8 cellular contexts compared by ENCODE assay signal in genomic region chr17:35088911-35089845, GRCh38. TPM values are rescaled to one million over a fixed set of nuclear protein-coding genes. Genes with fewer than 3 reads are reported as not detected.
A peak's percentile ranks its signal among the peaks of the same experiment; 100 is the strongest.
DNase-seq lines count a peak whose midpoint lies in the region; ATAC-seq and TF ChIP-seq lines count a peak whose summit lies in the region.

No MANE protein-coding gene starts in this region.

- H3K4me3 Mint-ChIP-seq in brain = peak overlapping the region; percentile 93 to 98 (median 94)

- H3K27ac ChIP-seq in 22Rv1 (peak overlapping the region; percentile 86), iPS-18a (ENCODE audit: low read length) (peak overlapping the region; percentile 54), skeletal muscle tissue (ENCODE audit: low read depth, low read length) (peak overlapping the region; percentile 60)

- no peaks in the 10 kb centered on the region for H3K36me3 Mint-ChIP-seq in brain

- DNase-seq in NCI-H187 (lab: John Stamatoyannopoulos, UW) = peak; percentile 69 to 86
- DNase-seq in UCSD-AML1 (lab: John Stamatoyannopoulos, UW; ENCODE audit: unreplicated experiment) = peak; percentile 92

- H3K27me3 Mint-ChIP-seq in brain = no peaks in the 10 kb centered on the region

- H3K27ac Mint-ChIP-seq in brain = peak overlapping the region; percentile 30 to 98 (median 94)

- ATAC-seq in GM18505 (IDR thresholded peaks at IDR 0.05; ENCODE audit: unreplicated experiment) (peak; percentile 77), HG02943 (IDR thresholded peaks at IDR 0.05; ENCODE audit: low read depth, unreplicated experiment) (peak; percentile 73)

- H3K27me3 ChIP-seq in iPS-18a (ENCODE audit: control insufficient read depth, insufficient read depth, low read length) (peaks cover 11% of the 10 kb centered on the region), skeletal muscle tissue (ENCODE audit: control insufficient read depth in 3 of 3, insufficient read depth in 3 of 3, low read length in 3 of 3) (no peaks in the 10 kb centered on the region)

- H3K9me3 ChIP-seq in iPS-18a (ENCODE audit: control insufficient read depth, low read depth, low read length) (no peaks in the 10 kb centered on the region), skeletal muscle tissue (ENCODE audit: control insufficient read depth in 3 of 3, low read length in 3 of 3) (no peaks in the 10 kb centered on the region)

- H3K9ac ChIP-seq in iPS-18a (ENCODE audit: low read length) = peak overlapping the region; percentile 57
- peak overlapping the region; percentile 82 to 85 (median 84) for H3K9ac ChIP-seq in skeletal muscle tissue (ENCODE audit: low read depth in 1 of 3, low read length in 3 of 3)

- H3K36me3 ChIP-seq in iPS-18a (ENCODE audit: control insufficient read depth, low read depth, low read length) (no peaks in the 10 kb centered on the region), skeletal muscle tissue (ENCODE audit: control insufficient read depth in 3 of 3, insufficient read depth in 3 of 3, low read length in 3 of 3) (no peaks in the 10 kb centered on the region)

- TF ChIP-seq CTCF in 22Rv1 (IDR thresholded peaks at IDR 0.05) (peak; percentile 93), brain (conservative IDR thresholded peaks at IDR 0.05) (peak; percentile 76 to 80)

- no peaks in the 10 kb centered on the region for H3K9me3 Mint-ChIP-seq in brain

- H3K4me1 ChIP-seq in iPS-18a (ENCODE audit: control insufficient read depth, low read depth, low read length) = peaks cover 29% of the 10 kb centered on the region
- H3K4me1 ChIP-seq in skeletal muscle tissue (ENCODE audit: control insufficient read depth in 3 of 3, insufficient read depth in 3 of 3, low read length in 3 of 3) = peaks cover 11 to 21% (median 13%) of the 10 kb centered on the region in 3 donors

- peak overlapping the region; percentile 82 for H3K4me3 ChIP-seq in iPS-18a (ENCODE audit: low read length)
- peak overlapping the region; percentile 86 to 90 (median 87) for H3K4me3 ChIP-seq in skeletal muscle tissue (ENCODE audit: low read length in 3 of 3)

- peaks cover 36% of the 10 kb centered on the region for H3K4me1 Mint-ChIP-seq in brain

- TF ChIP-seq POLR2A in GM18505 (IDR thresholded peaks at IDR 0.05; ENCODE audit: borderline replicate concordance, extremely low read depth, insufficient read depth, insufficient read length) = peak; percentile 57

RNA-seq across cellular contexts. Expression of gene RFFL, which starts 25.7 kb away (rescaled TPM):
- polyA plus RNA-seq in brain (ENCODE audit: insufficient read depth, low read depth, low replicate concordance) = 25.3 TPM
- 2.1 TPM for total RNA-seq in skeletal muscle tissue

RNA-seq across cellular contexts. Expression of gene RAD51D, which starts 30.5 kb away (rescaled TPM):
- polyA plus RNA-seq in brain (ENCODE audit: insufficient read depth, low read depth, low replicate concordance) = 16.2 TPM
- total RNA-seq in skeletal muscle tissue = 3.7 TPM

RNA-seq across cellular contexts. Expression of gene FNDC8, which starts 32.2 kb away (rescaled TPM):
- not detected for polyA plus RNA-seq in brain (ENCODE audit: insufficient read depth, low read depth, low replicate concordance)
- total RNA-seq in skeletal muscle tissue = not detected

RNA-seq across cellular contexts. Expression of gene NLE1, which starts 52.9 kb away (rescaled TPM):
- polyA plus RNA-seq in brain (ENCODE audit: insufficient read depth, low read depth, low replicate concordance) = 14.8 TPM
- 13.6 TPM for total RNA-seq in skeletal muscle tissue

RNA-seq across cellular contexts. Expression of gene UNC45B, which starts 58.4 kb away (rescaled TPM):
- polyA plus RNA-seq in brain (ENCODE audit: insufficient read depth, low read depth, low replicate concordance) = not detected
- total RNA-seq in skeletal muscle tissue = 146 TPM

Comparison
In these comparisons a context has a peak if more than half of its experiments do, and no peak if none do; other contexts are left out.
1. Peak in every context shown above with its lines: DNase-seq, ATAC-seq, H3K4me3 ChIP-seq and H3K27ac ChIP-seq.